In the genomic region with DNA sequence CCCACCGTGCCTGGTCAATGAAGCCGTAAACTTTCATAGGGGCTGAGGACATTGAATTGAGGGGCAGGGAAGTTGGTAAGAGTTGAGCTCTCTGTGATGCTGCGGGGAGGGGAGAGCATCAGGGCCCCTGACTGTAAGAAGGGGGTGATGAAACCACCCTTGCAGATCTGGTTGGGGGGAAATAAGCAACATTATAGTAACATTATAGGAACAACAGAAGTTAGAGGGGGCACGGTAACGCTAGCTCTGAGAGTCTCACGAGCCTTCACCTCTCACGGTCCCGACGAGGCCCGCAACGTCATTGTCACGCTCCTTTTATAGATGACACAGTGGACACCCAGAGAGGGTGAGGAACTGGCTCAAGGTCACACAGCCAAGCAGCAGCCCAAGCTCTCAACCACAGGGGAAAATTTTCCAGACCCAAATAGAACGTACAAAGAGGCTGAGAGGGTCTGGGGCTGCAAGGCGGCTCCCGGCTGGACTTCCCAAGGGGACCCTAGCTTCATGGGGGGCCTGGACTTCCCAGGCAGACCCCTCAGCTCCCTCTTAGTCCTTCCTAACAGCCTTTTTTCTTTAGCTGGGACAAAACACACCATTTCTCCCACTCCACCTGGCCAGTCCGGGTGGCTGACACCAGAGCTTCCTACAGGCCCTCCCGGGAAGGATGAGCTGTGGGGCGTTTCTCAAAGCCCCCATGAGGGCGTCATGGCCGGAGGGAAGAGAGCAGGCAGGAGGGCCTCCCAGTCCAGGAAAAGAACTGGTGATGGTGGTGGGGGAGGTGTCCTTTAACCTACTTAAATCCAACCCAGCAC, we compare ENCODE assay signal across 11 cellular contexts. TPM values are rescaled to one million over a fixed set of nuclear protein-coding genes. Genes with fewer than 3 reads are reported as not detected.
A peak's percentile ranks its signal among the peaks of the same experiment; 100 is the strongest.
DNase-seq lines count a peak whose midpoint lies in the region; ATAC-seq, FAIRE-seq and TF ChIP-seq lines count a peak whose summit lies in the region.
"Had no signal": no experiment of that assay in that cellular context is flagged by ENCODE, and none has a peak within 500 bp of the region (broad histone marks: within the 10 kb centered on the region; RNA-seq: fewer than 3 reads in every experiment).

No MANE protein-coding gene starts in this region.

- intact Hi-C loops in sciatic nerve (cut with DNase I), result no loop called here

- H3K9me3 Mint-ChIP-seq in neural crest cell, result no peaks in the 10 kb centered on the region

- H3K4me2 ChIP-seq in A549, result peak overlapping the region; percentile 95; the same call in 2 of the 3 replicates

- TF ChIP-seq RAD21 in A549 (conservative IDR thresholded peaks at IDR 0.05 in 1 of 2, IDR thresholded peaks at IDR 0.05 in 1 of 2), result no peak

- H3K4me3 Mint-ChIP-seq in neural crest cell, result peak overlapping the region; percentile 80

- H3K27ac Mint-ChIP-seq in neural crest cell (ENCODE audit: unreplicated experiment), result peak overlapping the region; percentile 35

- DNase-seq in A549 (ENCODE audit: low read depth in 1 of 2, low spot score in 1 of 2) (no peak), neural crest cell (ENCODE audit: low read depth, low spot score) (no peak), NCI-H1092 (lab: John Stamatoyannopoulos, UW) (no peak), sciatic nerve (ENCODE audit: low spot score) (no peak), caudate nucleus (lab: John Stamatoyannopoulos, UW) (no peak)
- DNase-seq: activated CD4-positive, alpha-beta T cell treated with anti-CD3 and anti-CD28 coated beads for 4 hours; NCI-H187; stimulated activated CD4-positive, alpha-beta T cell treated with anti-CD3 and anti-CD28 coated beads, Interleukin-12 subunit alpha, Interleukin-12 subunit beta, amount 100 ng/mL, for 4 hours had no signal

- CTCF ChIA-PET in A549 (lab: Yijun Ruan, JAX) (interaction anchor here (0.5 to 3.6 kb wide), 2 partner anchors 18 to 183 kb away, joined by 3 to 14 read pairs; no protein-coding TSS in a partner anchor), HEK293 (lab: Yijun Ruan, JAX) (no interaction called here)

- H3K27me3 Mint-ChIP-seq in neural crest cell (ENCODE audit: low read depth), result no peaks in the 10 kb centered on the region

- peaks cover 5% of the 10 kb centered on the region for H3K36me3 Mint-ChIP-seq in neural crest cell (ENCODE audit: low read depth)

- ATAC-seq in A549 (no peak), sciatic nerve (no peak), GM19328 (IDR thresholded peaks at IDR 0.05; ENCODE audit: unreplicated experiment) (no peak)

- TF ChIP-seq CTCF in A549 (IDR thresholded peaks at IDR 0.05), result no peak
- no peak for TF ChIP-seq CTCF in HEK293 (tag by site-specific recombination; IDR thresholded peaks at IDR 0.05)
- no peak for TF ChIP-seq CTCF in neural crest cell (conservative IDR thresholded peaks at IDR 0.05)

- H3K36me3 ChIP-seq in HEK293 (ENCODE audit: control insufficient read depth in 2 of 2, insufficient read depth in 1 of 2, low read length in 2 of 2), result peaks cover 11 to 65% of the 10 kb centered on the region in 2 experiments

- peaks cover 14% of the 10 kb centered on the region for H3K4me1 Mint-ChIP-seq in neural crest cell

- no peak for TF ChIP-seq POLR2A in A549 (IDR thresholded peaks at IDR 0.05; ENCODE audit: low read length)

- no peak for FAIRE-seq in A549 (lab: Jason Lieb, UNC)

- no peaks in the 10 kb centered on the region for H3K9me3 ChIP-seq in A549
- H3K9me3 ChIP-seq in HEK293 (ENCODE audit: control insufficient read depth, insufficient read depth, low read depth, low read length), result no peaks in the 10 kb centered on the region

- H3K4me3 ChIP-seq in A549, result no peak overlapping the region
- H3K4me3 ChIP-seq in HEK293 (ENCODE audit: low read depth, low read length), result no peak overlapping the region

- H3K4me1 ChIP-seq in A549, result peaks cover 67% of the 10 kb centered on the region
- peaks cover 20% of the 10 kb centered on the region for H3K4me1 ChIP-seq in HEK293 (ENCODE audit: control insufficient read depth, insufficient read depth, low read length)

- POLR2A ChIA-PET in A549 (lab: Yijun Ruan, JAX) (no interaction called here), HEK293 (lab: Yijun Ruan, JAX) (interaction anchor here (1.0 to 1.3 kb wide), 2 partner anchors 22 to 108 kb away, joined by 3 to 4 read pairs; no protein-coding TSS in a partner anchor)

- no peak for TF ChIP-seq EP300 in A549 (IDR thresholded peaks at IDR 0.05)

- 86% methylated on average over 20 of the region's 20 CpGs for WGBS in A549 (ENCODE audit: missing lambda C conversion rate)

- H3K27ac ChIP-seq in A549 (peak overlapping the region; percentile 88 to 96; a peak in 5 of 6 replicates), HEK293 (ENCODE audit: extremely low read depth, low read depth, low read length) (0 out of 2 replicates have a peak overlapping the region, but pooled peaks have one; percentile 76), cingulate gyrus (ENCODE audit: low read depth, low read length) (peak overlapping the region; percentile 19), caudate nucleus (ENCODE audit: low read depth, low read length) (no peak overlapping the region)

TF ChIP-seq in A549, 52 proteins besides CTCF, POLR2A, EP300 and RAD21:
- TF ChIP-seq ZFP36 (IDR thresholded peaks at IDR 0.05; ENCODE audit: borderline replicate concordance, partially characterized antibody), result peak; percentile 63
- no peak for TF ChIP-seq SMC3 (IDR thresholded peaks at IDR 0.05)

TF ChIP-seq in HEK293, 187 proteins besides CTCF, POLR2A, EP300 and RAD21:
- TF ChIP-seq ZNF133 (tag by site-specific recombination; IDR thresholded peaks at IDR 0.05) (no peak), GLIS1 (tag by site-specific recombination; IDR thresholded peaks at IDR 0.05) (peak; percentile 40), ZNF768 (tag by site-specific recombination; IDR thresholded peaks at IDR 0.05) (peak; percentile 91)
- TF ChIP-seq, protein P1, sequence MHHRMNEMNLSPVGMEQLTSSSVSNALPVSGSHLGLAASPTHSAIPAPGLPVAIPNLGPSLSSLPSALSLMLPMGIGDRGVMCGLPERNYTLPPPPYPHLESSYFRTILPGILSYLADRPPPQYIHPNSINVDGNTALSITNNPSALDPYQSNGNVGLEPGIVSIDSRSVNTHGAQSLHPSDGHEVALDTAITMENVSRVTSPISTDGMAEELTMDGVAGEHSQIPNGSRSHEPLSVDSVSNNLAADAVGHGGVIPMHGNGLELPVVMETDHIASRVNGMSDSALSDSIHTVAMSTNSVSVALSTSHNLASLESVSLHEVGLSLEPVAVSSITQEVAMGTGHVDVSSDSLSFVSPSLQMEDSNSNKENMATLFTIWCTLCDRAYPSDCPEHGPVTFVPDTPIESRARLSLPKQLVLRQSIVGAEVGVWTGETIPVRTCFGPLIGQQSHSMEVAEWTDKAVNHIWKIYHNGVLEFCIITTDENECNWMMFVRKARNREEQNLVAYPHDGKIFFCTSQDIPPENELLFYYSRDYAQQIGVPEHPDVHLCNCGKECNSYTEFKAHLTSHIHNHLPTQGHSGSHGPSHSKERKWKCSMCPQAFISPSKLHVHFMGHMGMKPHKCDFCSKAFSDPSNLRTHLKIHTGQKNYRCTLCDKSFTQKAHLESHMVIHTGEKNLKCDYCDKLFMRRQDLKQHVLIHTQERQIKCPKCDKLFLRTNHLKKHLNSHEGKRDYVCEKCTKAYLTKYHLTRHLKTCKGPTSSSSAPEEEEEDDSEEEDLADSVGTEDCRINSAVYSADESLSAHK (tag by site-specific recombination; IDR thresholded peaks at IDR 0.05), result peak; percentile 93

RNA-seq across cellular contexts. Expression of gene TLE5, which starts 4.1 kb away (rescaled TPM):
- polyA plus RNA-seq in A549 (2011; rRNA removed) (171 and 183 TPM in 2 replicates), A549 (2017; fragmentation: RNase III; extraction: RNeasy Plus Mini Kit Qiagen cat#74134 plus additional on column Dnase treatment) (191 to 231 TPM (median 216 TPM) in 3 replicates)
- polyA plus RNA-seq in A549 (2012; cell fraction: cytosol; rRNA removed), result 223 and 303 TPM in 2 replicates
- 251 and 276 TPM in 2 replicates for polyA plus RNA-seq in A549 (2012; cell fraction: nucleus; rRNA removed)
- 235 and 240 TPM in 2 replicates for polyA minus RNA-seq in A549 (2011; rRNA and poly(A)+ RNA removed)
- total RNA-seq in neural crest cell (244 and 247 TPM in 2 replicates), sciatic nerve (708 TPM)

RNA-seq across cellular contexts. Expression of gene TLE2, which starts 29.1 kb away (rescaled TPM):
- polyA plus RNA-seq in A549 (2011; rRNA removed), result 2.1 and 2.7 TPM in 2 replicates
- 1.8 and 2.9 TPM in 2 replicates for polyA plus RNA-seq in A549 (2012; cell fraction: cytosol; rRNA removed)
- 8.3 and 9.3 TPM in 2 replicates for polyA plus RNA-seq in A549 (2012; cell fraction: nucleus; rRNA removed)
- polyA plus RNA-seq in A549 (2017; fragmentation: RNase III; extraction: RNeasy Plus Mini Kit Qiagen cat#74134 plus additional on column Dnase treatment), result 1.9 to 3.1 TPM (median 2.6 TPM) in 3 replicates
- 2.1 and 2.4 TPM in 2 replicates for polyA minus RNA-seq in A549 (2011; rRNA and poly(A)+ RNA removed)
- 0.73 and 1.4 TPM in 2 replicates for total RNA-seq in neural crest cell
- total RNA-seq in sciatic nerve, result 232 TPM

RNA-seq across cellular contexts. Expression of gene GNA11, which starts 35.9 kb away (rescaled TPM):
- polyA plus RNA-seq in A549 (2011; rRNA removed), result 5.5 and 8.6 TPM in 2 replicates
- polyA plus RNA-seq in A549 (2012; cell fraction: cytosol; rRNA removed), result 24.3 and 29.2 TPM in 2 replicates
- 26.9 and 28.9 TPM in 2 replicates for polyA plus RNA-seq in A549 (2012; cell fraction: nucleus; rRNA removed)
- polyA plus RNA-seq in A549 (2017; fragmentation: RNase III; extraction: RNeasy Plus Mini Kit Qiagen cat#74134 plus additional on column Dnase treatment), result 29.0 to 32.8 TPM (median 30.5 TPM) in 3 replicates
- polyA minus RNA-seq in A549 (2011; rRNA and poly(A)+ RNA removed), result 6.7 and 19.2 TPM in 2 replicates
- 40.6 and 42.5 TPM in 2 replicates for total RNA-seq in neural crest cell
- total RNA-seq in sciatic nerve, result 74.0 TPM

Comparison
In these comparisons a context has a peak if more than half of its experiments do, and no peak if none do; other contexts are left out.
1. RNA of gene TLE2, which starts 29.1 kb away (total RNA-seq): 232 TPM in sciatic nerve (single experiment); 0.73 to 1.4 TPM in neural crest cell; every median in the first group is over 10 times any median in the second.